In the genomic region with DNA sequence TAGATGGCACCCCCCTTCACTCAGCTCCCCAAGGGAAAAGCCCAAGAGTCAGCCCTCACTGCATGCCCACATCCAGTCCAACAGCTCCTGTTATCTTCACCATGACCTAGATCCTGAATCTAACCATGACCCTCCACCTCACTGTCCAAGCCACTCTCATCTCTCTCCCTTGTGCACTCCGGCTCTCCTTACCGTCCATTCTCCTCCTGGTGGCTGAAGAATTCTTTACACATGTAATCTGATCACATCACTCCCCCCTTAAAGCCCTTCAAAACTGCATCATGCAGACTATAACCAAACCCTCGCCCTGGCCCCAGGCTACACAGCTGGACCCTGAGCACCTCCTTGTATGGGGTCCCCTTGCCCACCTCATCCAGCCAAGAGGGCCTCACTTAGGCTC, we compare ENCODE assay signal across 2 cellular contexts.
A peak's percentile ranks its signal among the peaks of the same experiment; 100 is the strongest.
TF ChIP-seq lines count a peak whose summit lies in the region.

No MANE protein-coding gene starts in this region.

TF ChIP-seq in Ishikawa, 13 proteins besides CTCF, POLR2A, EP300 and RAD21:
- TF ChIP-seq, protein P1, sequence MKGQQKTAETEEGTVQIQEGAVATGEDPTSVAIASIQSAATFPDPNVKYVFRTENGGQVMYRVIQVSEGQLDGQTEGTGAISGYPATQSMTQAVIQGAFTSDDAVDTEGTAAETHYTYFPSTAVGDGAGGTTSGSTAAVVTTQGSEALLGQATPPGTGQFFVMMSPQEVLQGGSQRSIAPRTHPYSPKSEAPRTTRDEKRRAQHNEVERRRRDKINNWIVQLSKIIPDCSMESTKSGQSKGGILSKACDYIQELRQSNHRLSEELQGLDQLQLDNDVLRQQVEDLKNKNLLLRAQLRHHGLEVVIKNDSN (IDR thresholded peaks at IDR 0.05), result no peak
- TF ChIP-seq TAF1 (IDR thresholded peaks at IDR 0.05; ENCODE audit: low read depth) (no peak), YY1 (IDR thresholded peaks at IDR 0.05; ENCODE audit: low read depth) (no peak), CREB1 (IDR thresholded peaks at IDR 0.05; ENCODE audit: low read depth) (no peak), EGR1 (IDR thresholded peaks at IDR 0.05) (no peak), ZBTB7A (IDR thresholded peaks at IDR 0.05; ENCODE audit: low read depth) (no peak), TEAD4 (IDR thresholded peaks at IDR 0.05) (no peak)
- TF ChIP-seq, protein P2, sequence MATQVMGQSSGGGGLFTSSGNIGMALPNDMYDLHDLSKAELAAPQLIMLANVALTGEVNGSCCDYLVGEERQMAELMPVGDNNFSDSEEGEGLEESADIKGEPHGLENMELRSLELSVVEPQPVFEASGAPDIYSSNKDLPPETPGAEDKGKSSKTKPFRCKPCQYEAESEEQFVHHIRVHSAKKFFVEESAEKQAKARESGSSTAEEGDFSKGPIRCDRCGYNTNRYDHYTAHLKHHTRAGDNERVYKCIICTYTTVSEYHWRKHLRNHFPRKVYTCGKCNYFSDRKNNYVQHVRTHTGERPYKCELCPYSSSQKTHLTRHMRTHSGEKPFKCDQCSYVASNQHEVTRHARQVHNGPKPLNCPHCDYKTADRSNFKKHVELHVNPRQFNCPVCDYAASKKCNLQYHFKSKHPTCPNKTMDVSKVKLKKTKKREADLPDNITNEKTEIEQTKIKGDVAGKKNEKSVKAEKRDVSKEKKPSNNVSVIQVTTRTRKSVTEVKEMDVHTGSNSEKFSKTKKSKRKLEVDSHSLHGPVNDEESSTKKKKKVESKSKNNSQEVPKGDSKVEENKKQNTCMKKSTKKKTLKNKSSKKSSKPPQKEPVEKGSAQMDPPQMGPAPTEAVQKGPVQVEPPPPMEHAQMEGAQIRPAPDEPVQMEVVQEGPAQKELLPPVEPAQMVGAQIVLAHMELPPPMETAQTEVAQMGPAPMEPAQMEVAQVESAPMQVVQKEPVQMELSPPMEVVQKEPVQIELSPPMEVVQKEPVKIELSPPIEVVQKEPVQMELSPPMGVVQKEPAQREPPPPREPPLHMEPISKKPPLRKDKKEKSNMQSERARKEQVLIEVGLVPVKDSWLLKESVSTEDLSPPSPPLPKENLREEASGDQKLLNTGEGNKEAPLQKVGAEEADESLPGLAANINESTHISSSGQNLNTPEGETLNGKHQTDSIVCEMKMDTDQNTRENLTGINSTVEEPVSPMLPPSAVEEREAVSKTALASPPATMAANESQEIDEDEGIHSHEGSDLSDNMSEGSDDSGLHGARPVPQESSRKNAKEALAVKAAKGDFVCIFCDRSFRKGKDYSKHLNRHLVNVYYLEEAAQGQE (IDR thresholded peaks at IDR 0.05; ENCODE audit: low read depth), result no peak

TF ChIP-seq in K562, 482 proteins besides CTCF, POLR2A, EP300 and RAD21:
- TF ChIP-seq RFX5 (IDR thresholded peaks at IDR 0.05; ENCODE audit: low read depth, low read length) (no peak), CREM (IDR thresholded peaks at IDR 0.05; ENCODE audit: low read depth) (0 out of 2 replicates have a peak, but pooled peaks have one; percentile 23), OTX1 (CRISPR knock-in tag; IDR thresholded peaks at IDR 0.05) (peak; percentile 72; the same call in 1 of the 2 replicates), ZNF79 (CRISPR knock-in tag; IDR thresholded peaks at IDR 0.05; ENCODE audit: low read depth) (0 out of 2 replicates have a peak, but pooled peaks have one; percentile 52), ZNF143 (CRISPR knock-in tag; IDR thresholded peaks at IDR 0.05) (0 out of 2 replicates have a peak, but pooled peaks have one; percentile 45), ELF1 (tag; IDR thresholded peaks at IDR 0.05) (no peak), HDAC1 (IDR thresholded peaks at IDR 0.05) (0 out of 4 replicates have a peak, but pooled peaks of 1 of the 2 experiments have one; percentile 18), ZNF830 (CRISPR knock-in tag; IDR thresholded peaks at IDR 0.05) (0 out of 2 replicates have a peak, but pooled peaks have one; percentile 14), EHMT2 (IDR thresholded peaks at IDR 0.05) (peak; percentile 56; the same call in 1 of the 2 replicates), TEAD1 (CRISPR knock-in tag; IDR thresholded peaks at IDR 0.05) (peak in 1 of 2 experiments; percentile 23; a peak in 1 of 4 replicates), TEAD4 (IDR thresholded peaks at IDR 0.05; ENCODE audit: low read length) (no peak), TEAD4 (CRISPR knock-in tag; IDR thresholded peaks at IDR 0.05; ENCODE audit: borderline replicate concordance) (no peak), JUND (IDR thresholded peaks at IDR 0.05; ENCODE audit: borderline replicate concordance, low read depth, low read length) (0 out of 2 replicates have a peak, but pooled peaks have one; percentile 19), JUND (tag; IDR thresholded peaks at IDR 0.05; ENCODE audit: borderline replicate concordance, low read depth, low read length) (no peak), MECOM (CRISPR knock-in tag; IDR thresholded peaks at IDR 0.05) (no peak), CTBP1 (IDR thresholded peaks at IDR 0.05; ENCODE audit: borderline replicate concordance) (peak; percentile 29; the same call in 1 of the 2 replicates), NR2C1 (IDR thresholded peaks at IDR 0.05) (no peak), NR2C1 (tag; IDR thresholded peaks at IDR 0.05) (peak; percentile 49; the same call in 1 of the 2 replicates), ZNF583 (CRISPR knock-in tag; IDR thresholded peaks at IDR 0.05) (0 out of 2 replicates have a peak, but pooled peaks have one; percentile 46), SMAD4 (CRISPR knock-in tag; conservative IDR thresholded peaks at IDR 0.05) (peak; percentile 15; the same call in 1 of the 2 replicates), ERF (CRISPR knock-in tag; IDR thresholded peaks at IDR 0.05) (0 out of 2 replicates have a peak, but pooled peaks have one; percentile 49)
- TF ChIP-seq, protein P3, sequence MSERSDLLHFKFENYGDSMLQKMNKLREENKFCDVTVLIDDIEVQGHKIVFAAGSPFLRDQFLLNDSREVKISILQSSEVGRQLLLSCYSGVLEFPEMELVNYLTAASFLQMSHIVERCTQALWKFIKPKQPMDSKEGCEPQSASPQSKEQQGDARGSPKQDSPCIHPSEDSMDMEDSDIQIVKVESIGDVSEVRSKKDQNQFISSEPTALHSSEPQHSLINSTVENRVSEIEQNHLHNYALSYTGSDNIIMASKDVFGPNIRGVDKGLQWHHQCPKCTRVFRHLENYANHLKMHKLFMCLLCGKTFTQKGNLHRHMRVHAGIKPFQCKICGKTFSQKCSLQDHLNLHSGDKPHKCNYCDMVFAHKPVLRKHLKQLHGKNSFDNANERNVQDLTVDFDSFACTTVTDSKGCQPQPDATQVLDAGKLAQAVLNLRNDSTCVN (CRISPR knock-in tag; IDR thresholded peaks at IDR 0.05), result peak; percentile 64; the same call in 1 of the 2 replicates
- TF ChIP-seq, protein P4, sequence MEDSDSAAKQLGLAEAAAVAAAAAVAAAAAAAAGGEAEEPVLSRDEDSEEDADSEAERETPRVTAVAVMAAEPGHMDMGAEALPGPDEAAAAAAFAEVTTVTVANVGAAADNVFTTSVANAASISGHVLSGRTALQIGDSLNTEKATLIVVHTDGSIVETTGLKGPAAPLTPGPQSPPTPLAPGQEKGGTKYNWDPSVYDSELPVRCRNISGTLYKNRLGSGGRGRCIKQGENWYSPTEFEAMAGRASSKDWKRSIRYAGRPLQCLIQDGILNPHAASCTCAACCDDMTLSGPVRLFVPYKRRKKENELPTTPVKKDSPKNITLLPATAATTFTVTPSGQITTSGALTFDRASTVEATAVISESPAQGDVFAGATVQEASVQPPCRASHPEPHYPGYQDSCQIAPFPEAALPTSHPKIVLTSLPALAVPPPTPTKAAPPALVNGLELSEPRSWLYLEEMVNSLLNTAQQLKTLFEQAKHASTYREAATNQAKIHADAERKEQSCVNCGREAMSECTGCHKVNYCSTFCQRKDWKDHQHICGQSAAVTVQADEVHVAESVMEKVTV (CRISPR knock-in tag; IDR thresholded peaks at IDR 0.05), result 0 out of 2 replicates have a peak, but pooled peaks have one; percentile 23
- TF ChIP-seq, protein P5, sequence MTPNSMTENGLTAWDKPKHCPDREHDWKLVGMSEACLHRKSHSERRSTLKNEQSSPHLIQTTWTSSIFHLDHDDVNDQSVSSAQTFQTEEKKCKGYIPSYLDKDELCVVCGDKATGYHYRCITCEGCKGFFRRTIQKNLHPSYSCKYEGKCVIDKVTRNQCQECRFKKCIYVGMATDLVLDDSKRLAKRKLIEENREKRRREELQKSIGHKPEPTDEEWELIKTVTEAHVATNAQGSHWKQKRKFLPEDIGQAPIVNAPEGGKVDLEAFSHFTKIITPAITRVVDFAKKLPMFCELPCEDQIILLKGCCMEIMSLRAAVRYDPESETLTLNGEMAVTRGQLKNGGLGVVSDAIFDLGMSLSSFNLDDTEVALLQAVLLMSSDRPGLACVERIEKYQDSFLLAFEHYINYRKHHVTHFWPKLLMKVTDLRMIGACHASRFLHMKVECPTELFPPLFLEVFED (CRISPR knock-in tag; conservative IDR thresholded peaks at IDR 0.05), result peak; percentile 73; the same call in 1 of the 2 replicates
- TF ChIP-seq, protein P6, sequence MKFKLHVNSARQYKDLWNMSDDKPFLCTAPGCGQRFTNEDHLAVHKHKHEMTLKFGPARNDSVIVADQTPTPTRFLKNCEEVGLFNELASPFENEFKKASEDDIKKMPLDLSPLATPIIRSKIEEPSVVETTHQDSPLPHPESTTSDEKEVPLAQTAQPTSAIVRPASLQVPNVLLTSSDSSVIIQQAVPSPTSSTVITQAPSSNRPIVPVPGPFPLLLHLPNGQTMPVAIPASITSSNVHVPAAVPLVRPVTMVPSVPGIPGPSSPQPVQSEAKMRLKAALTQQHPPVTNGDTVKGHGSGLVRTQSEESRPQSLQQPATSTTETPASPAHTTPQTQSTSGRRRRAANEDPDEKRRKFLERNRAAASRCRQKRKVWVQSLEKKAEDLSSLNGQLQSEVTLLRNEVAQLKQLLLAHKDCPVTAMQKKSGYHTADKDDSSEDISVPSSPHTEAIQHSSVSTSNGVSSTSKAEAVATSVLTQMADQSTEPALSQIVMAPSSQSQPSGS (CRISPR knock-in tag; IDR thresholded peaks at IDR 0.05), result no peak
- TF ChIP-seq, protein P7, sequence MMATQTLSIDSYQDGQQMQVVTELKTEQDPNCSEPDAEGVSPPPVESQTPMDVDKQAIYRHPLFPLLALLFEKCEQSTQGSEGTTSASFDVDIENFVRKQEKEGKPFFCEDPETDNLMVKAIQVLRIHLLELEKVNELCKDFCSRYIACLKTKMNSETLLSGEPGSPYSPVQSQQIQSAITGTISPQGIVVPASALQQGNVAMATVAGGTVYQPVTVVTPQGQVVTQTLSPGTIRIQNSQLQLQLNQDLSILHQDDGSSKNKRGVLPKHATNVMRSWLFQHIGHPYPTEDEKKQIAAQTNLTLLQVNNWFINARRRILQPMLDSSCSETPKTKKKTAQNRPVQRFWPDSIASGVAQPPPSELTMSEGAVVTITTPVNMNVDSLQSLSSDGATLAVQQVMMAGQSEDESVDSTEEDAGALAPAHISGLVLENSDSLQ (IDR thresholded peaks at IDR 0.05), result no peak
- TF ChIP-seq, protein P8, sequence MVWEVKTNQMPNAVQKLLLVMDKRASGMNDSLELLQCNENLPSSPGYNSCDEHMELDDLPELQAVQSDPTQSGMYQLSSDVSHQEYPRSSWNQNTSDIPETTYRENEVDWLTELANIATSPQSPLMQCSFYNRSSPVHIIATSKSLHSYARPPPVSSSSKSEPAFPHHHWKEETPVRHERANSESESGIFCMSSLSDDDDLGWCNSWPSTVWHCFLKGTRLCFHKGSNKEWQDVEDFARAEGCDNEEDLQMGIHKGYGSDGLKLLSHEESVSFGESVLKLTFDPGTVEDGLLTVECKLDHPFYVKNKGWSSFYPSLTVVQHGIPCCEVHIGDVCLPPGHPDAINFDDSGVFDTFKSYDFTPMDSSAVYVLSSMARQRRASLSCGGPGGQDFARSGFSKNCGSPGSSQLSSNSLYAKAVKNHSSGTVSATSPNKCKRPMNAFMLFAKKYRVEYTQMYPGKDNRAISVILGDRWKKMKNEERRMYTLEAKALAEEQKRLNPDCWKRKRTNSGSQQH (CRISPR knock-in tag; IDR thresholded peaks at IDR 0.05), result 0 out of 2 replicates have a peak, but pooled peaks have one; percentile 41
- TF ChIP-seq, protein P9, sequence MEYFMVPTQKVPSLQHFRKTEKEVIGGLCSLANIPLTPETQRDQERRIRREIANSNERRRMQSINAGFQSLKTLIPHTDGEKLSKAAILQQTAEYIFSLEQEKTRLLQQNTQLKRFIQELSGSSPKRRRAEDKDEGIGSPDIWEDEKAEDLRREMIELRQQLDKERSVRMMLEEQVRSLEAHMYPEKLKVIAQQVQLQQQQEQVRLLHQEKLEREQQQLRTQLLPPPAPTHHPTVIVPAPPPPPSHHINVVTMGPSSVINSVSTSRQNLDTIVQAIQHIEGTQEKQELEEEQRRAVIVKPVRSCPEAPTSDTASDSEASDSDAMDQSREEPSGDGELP (CRISPR knock-in tag; IDR thresholded peaks at IDR 0.05; ENCODE audit: borderline replicate concordance), result no peak
- TF ChIP-seq, protein P10, sequence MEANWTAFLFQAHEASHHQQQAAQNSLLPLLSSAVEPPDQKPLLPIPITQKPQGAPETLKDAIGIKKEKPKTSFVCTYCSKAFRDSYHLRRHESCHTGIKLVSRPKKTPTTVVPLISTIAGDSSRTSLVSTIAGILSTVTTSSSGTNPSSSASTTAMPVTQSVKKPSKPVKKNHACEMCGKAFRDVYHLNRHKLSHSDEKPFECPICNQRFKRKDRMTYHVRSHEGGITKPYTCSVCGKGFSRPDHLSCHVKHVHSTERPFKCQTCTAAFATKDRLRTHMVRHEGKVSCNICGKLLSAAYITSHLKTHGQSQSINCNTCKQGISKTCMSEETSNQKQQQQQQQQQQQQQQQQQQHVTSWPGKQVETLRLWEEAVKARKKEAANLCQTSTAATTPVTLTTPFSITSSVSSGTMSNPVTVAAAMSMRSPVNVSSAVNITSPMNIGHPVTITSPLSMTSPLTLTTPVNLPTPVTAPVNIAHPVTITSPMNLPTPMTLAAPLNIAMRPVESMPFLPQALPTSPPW (CRISPR knock-in tag; IDR thresholded peaks at IDR 0.05), result peak; percentile 86
- TF ChIP-seq, protein P11, sequence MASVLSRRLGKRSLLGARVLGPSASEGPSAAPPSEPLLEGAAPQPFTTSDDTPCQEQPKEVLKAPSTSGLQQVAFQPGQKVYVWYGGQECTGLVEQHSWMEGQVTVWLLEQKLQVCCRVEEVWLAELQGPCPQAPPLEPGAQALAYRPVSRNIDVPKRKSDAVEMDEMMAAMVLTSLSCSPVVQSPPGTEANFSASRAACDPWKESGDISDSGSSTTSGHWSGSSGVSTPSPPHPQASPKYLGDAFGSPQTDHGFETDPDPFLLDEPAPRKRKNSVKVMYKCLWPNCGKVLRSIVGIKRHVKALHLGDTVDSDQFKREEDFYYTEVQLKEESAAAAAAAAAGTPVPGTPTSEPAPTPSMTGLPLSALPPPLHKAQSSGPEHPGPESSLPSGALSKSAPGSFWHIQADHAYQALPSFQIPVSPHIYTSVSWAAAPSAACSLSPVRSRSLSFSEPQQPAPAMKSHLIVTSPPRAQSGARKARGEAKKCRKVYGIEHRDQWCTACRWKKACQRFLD (CRISPR knock-in tag; IDR thresholded peaks at IDR 0.05), result no peak
